17 cellular contexts compared by ENCODE assay signal in genomic region chr11:82523141-82523540, GRCh38.
DNase-seq lines count a peak whose midpoint lies in the region; ATAC-seq, FAIRE-seq and TF ChIP-seq lines count a peak whose summit lies in the region.
"Had no signal": no experiment of that assay in that cellular context is flagged by ENCODE, and none has a peak within 500 bp of the region (broad histone marks: within the 10 kb centered on the region; RNA-seq: fewer than 3 reads in every experiment).

No MANE protein-coding gene starts in this region.

- FAIRE-seq in urothelium cell line (lab: Jason Lieb, UNC): no peak
- FAIRE-seq: GM12891, kidney had no signal

- no peak overlapping the region for H2AFZ ChIP-seq in H9 (ENCODE audit: low read length)

- no peak overlapping the region for H3K14ac ChIP-seq in H9 (ENCODE audit: insufficient read depth, low read length)

- H3K27ac ChIP-seq in H9 (ENCODE audit: insufficient read length, low read depth, low read length) (no peak overlapping the region), endodermal cell (ENCODE audit: low read depth, low read length) (peak overlapping the region; percentile 42)
- H3K27ac ChIP-seq: brain microvascular endothelial cell had no signal

- peaks cover 0 to 2% (median 0%) of the 10 kb centered on the region in 3 experiments; a peak in 1 of 7 replicates for H3K36me3 Mint-ChIP-seq in H9 (ENCODE audit: insufficient read depth in 1 of 3, low read depth in 3 of 3)
- H3K36me3 Mint-ChIP-seq in endodermal cell (ENCODE audit: low read depth): no peaks in the 10 kb centered on the region

- H2AK5ac ChIP-seq in H9 (ENCODE audit: insufficient read length, low read length): no peak overlapping the region

- H4K91ac ChIP-seq in H9 (ENCODE audit: insufficient read length, low read depth, low read length): no peak overlapping the region

- no peaks in the 10 kb centered on the region for H3K23me2 ChIP-seq in H9 (ENCODE audit: insufficient read length, low read depth, low read length, poor library complexity, severe bottlenecking)

- H3K27me3 ChIP-seq in H9 (ENCODE audit: insufficient read depth, low read length) (no peaks in the 10 kb centered on the region), endodermal cell (ENCODE audit: control insufficient read depth, insufficient read depth, low read length, poor library complexity, severe bottlenecking) (peaks cover 6% of the 10 kb centered on the region)
- H3K27me3 ChIP-seq: brain microvascular endothelial cell had no signal

- H2BK12ac ChIP-seq in H9 (ENCODE audit: insufficient read length, low read depth, low read length): no peak overlapping the region

- ATAC-seq in activated CD4-positive, CD25-positive, alpha-beta regulatory T cell treated with anti-CD3 and anti-CD28 coated beads, Interleukin-2, amount 50 U/mL, for 24 hours: no peak
- ATAC-seq: stimulated activated naive CD8-positive, alpha-beta T cell treated with anti-CD3 and anti-CD28 coated beads, Interleukin-15, Interleukin-2, amounts not matched to agents 100 U/mL and 50 U/mL, for 24 hours had no signal

- H3K23ac ChIP-seq in H9 (ENCODE audit: insufficient read length, low read depth, low read length): no peak overlapping the region

- no peak overlapping the region for H2BK5ac ChIP-seq in H9 (ENCODE audit: insufficient read length, low read length)

- no peaks in the 10 kb centered on the region for H3K4me1 Mint-ChIP-seq in H9
- H3K4me1 Mint-ChIP-seq in endodermal cell: no peaks in the 10 kb centered on the region

- H3K4ac ChIP-seq in H9 (ENCODE audit: low read depth, low read length): no peak overlapping the region

- no peak overlapping the region for H4K5ac ChIP-seq in H9 (ENCODE audit: insufficient read length, low read depth, low read length)

- no peak overlapping the region for H3K56ac ChIP-seq in H9 (ENCODE audit: insufficient read length, low read depth, low read length)

- H3K9me3 Mint-ChIP-seq in H9 (peaks cover 3 to 13% of the 10 kb centered on the region in 2 experiments; a peak in 4 of 5 replicates), endodermal cell (peaks cover 9% of the 10 kb centered on the region)

- H3K4me2 ChIP-seq in H9 (ENCODE audit: insufficient read depth, insufficient read length, low read length): no peak overlapping the region

- H3K9ac ChIP-seq in H9 (ENCODE audit: extremely low read depth, insufficient read length, low read length) (no peak overlapping the region), endodermal cell (ENCODE audit: extremely low read depth, low read length, poor library complexity, severe bottlenecking) (no peak overlapping the region)

- no peaks in the 10 kb centered on the region for H3K79me2 ChIP-seq in H9 (ENCODE audit: insufficient read depth, low read length)

- DNase-seq in H9: peak; percentile 39
- peak; percentile 65 for DNase-seq in NCI-H82 (lab: John Stamatoyannopoulos, UW)
- peak; percentile 72 for DNase-seq in endodermal cell
- DNase-seq in pons (ENCODE audit: low spot score): peak; percentile 68
- no peak for DNase-seq in HCEC 1CT
- no peak for DNase-seq in activated gamma-delta T cell treated with Interleukin-2 at 50 U/mL for 16 hours
- DNase-seq in urothelium cell line (ENCODE audit: low spot score): no peak
- DNase-seq: activated CD8-positive, alpha-beta memory T cell treated with anti-CD3 and anti-CD28 coated beads for 24 hours; brain microvascular endothelial cell; effector memory CD4-positive, alpha-beta T cell; kidney; NCI-H1092; NCI-H774; stimulated activated CD4-positive, alpha-beta T cell treated with anti-CD3 and anti-CD28 coated beads, Interleukin-4, amount 100 ng/mL, for 4 hours; stimulated activated naive CD8-positive, alpha-beta T cell treated with anti-CD3 and anti-CD28 coated beads, Interleukin-15, Interleukin-2, amounts not matched to agents 100 U/mL and 50 U/mL, for 24 hours had no signal

- no peaks in the 10 kb centered on the region for H3K79me1 ChIP-seq in H9 (ENCODE audit: insufficient read depth, low read depth, low read length, poor library complexity, severe bottlenecking)

- WGBS in H9 (ENCODE audit: extremely low coverage, insufficient read length, low lambda C conversion rate): no CpG with 5 or more reads among the region's 4 CpGs
- WGBS in endodermal cell (ENCODE audit: insufficient coverage in 1 of 2, insufficient read length in 1 of 2), 2 experiments: 77 to 78% methylated on average over 4 of the region's 4 CpGs

- H2BK20ac ChIP-seq in H9 (ENCODE audit: low read depth, low read length, poor library complexity, severe bottlenecking): no peak overlapping the region

- TF ChIP-seq CTCF in H9 (conservative IDR thresholded peaks at IDR 0.05): peak; percentile 50
- peak; percentile 62 for TF ChIP-seq CTCF in endodermal cell (conservative IDR thresholded peaks at IDR 0.05)

- no peak overlapping the region for H3K27ac Mint-ChIP-seq in H9
- no peak overlapping the region for H3K27ac Mint-ChIP-seq in endodermal cell

- H3T11ph ChIP-seq in H9 (ENCODE audit: low read length): no peak overlapping the region

- no peak overlapping the region for H2BK15ac ChIP-seq in H9 (ENCODE audit: low read depth, low read length)

- H2BK120ac ChIP-seq in H9 (ENCODE audit: low read depth, low read length, poor library complexity, severe bottlenecking): no peak overlapping the region

- H3K9me3 ChIP-seq in H9 (ENCODE audit: control insufficient read depth, low read depth, low read length) (no peaks in the 10 kb centered on the region), endodermal cell (ENCODE audit: control insufficient read depth, low read length) (no peaks in the 10 kb centered on the region)

- H4K8ac ChIP-seq in H9 (replicated peaks; ENCODE audit: insufficient read length, low read depth, low read length): no peak overlapping the region

- H3K4me1 ChIP-seq in H9 (ENCODE audit: insufficient read depth, low read length) (no peaks in the 10 kb centered on the region), endodermal cell (ENCODE audit: control insufficient read depth, insufficient read depth, low read length) (no peaks in the 10 kb centered on the region)

- no peak overlapping the region for H3K4me3 Mint-ChIP-seq in H9
- no peak overlapping the region for H3K4me3 Mint-ChIP-seq in endodermal cell

- H3K27me3 Mint-ChIP-seq in H9 (ENCODE audit: low read depth) (peaks cover 14% of the 10 kb centered on the region), endodermal cell (ENCODE audit: insufficient read depth) (peaks cover 20% of the 10 kb centered on the region)

- H3K4me3 ChIP-seq in endodermal cell (ENCODE audit: low read length): no peak overlapping the region

- no peaks in the 10 kb centered on the region for H4K20me1 ChIP-seq in H9 (ENCODE audit: control insufficient read depth, insufficient read depth, insufficient read length)

- no peaks in the 10 kb centered on the region for H3K36me3 ChIP-seq in endodermal cell (ENCODE audit: control insufficient read depth, insufficient read depth, low read length)
- H3K36me3 ChIP-seq: brain microvascular endothelial cell had no signal

- H3K18ac ChIP-seq in H9 (ENCODE audit: insufficient read length, low read depth, low read length): no peak overlapping the region

Comparison
In these comparisons a context has a peak if more than half of its experiments do, and no peak if none do; other contexts are left out.
1. DNase-seq: peak in H9 (single experiment), NCI-H82 (single experiment), endodermal cell (single experiment) and pons (single experiment); none in HCEC 1CT (single experiment), activated gamma-delta T cell treated with Interleukin-2 at 50 U/mL for 16 hours (single experiment) and urothelium cell line (single experiment).